Comparison of ENCODE assay signal across 1 cellular context in the genomic region with DNA sequence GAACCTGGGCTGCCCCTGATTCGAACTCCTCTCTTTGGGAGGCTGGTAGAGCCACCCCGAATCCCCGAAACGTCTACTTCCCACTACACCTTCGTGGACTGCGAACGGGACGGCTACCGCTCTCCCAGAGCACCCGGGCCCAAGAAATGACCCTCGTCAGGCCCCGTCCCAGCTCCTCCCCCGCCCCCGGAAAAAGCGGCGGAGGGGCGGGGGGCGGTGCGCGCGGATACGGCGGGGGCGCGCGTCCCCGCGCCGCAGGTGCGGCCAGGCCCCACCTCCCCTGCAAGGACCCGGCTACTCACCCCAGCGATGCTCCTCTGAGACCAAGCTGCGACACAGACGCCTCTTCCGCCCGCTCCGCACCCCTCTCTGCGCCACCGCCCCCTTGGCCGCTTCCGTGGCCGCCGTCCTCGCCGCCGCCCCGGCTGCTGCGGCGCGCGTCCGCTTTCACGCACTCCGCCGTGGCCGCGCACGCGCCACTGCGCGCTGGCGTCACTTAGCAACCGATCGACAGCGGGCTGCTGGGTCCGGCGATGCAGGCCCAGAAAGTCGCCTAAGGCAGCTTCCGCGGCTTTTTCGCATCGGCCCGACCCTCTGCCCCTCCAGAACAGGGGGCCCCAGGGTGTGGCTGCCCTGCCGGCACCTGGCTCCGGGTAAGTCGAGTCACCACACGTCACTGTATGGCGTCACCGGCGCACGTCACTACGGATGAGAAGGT.
TF ChIP-seq lines count a peak whose summit lies in the region.

A gene (minus strand): TSS at position 432 of the 718 bp plus-strand sequence.

TF ChIP-seq in HepG2, 621 proteins besides CTCF, POLR2A, EP300 and RAD21 (continued from another document and continues in another):
- TF ChIP-seq, protein P1, sequence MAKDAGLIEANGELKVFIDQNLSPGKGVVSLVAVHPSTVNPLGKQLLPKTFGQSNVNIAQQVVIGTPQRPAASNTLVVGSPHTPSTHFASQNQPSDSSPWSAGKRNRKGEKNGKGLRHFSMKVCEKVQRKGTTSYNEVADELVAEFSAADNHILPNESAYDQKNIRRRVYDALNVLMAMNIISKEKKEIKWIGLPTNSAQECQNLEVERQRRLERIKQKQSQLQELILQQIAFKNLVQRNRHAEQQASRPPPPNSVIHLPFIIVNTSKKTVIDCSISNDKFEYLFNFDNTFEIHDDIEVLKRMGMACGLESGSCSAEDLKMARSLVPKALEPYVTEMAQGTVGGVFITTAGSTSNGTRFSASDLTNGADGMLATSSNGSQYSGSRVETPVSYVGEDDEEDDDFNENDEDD (CRISPR knock-in tag; IDR thresholded peaks at IDR 0.05; ENCODE audit: borderline replicate concordance), result peak; percentile 35; the same call in 1 of the 2 replicates
- TF ChIP-seq NR1H2 (CRISPR knock-in tag; IDR thresholded peaks at IDR 0.05; ENCODE audit: borderline replicate concordance, low read depth) (no peak), GTF3A (CRISPR knock-in tag; conservative IDR thresholded peaks at IDR 0.05) (peak; percentile 80; the same call in 1 of the 2 replicates), KDM2A (CRISPR knock-in tag; IDR thresholded peaks at IDR 0.05; ENCODE audit: borderline replicate concordance, low read depth) (peak; percentile 45; the same call in 1 of the 2 replicates), ELF4 (CRISPR knock-in tag; IDR thresholded peaks at IDR 0.05; ENCODE audit: borderline replicate concordance) (no peak), ZSCAN30 (CRISPR knock-in tag; IDR thresholded peaks at IDR 0.05) (no peak), GLI4 (CRISPR knock-in tag; IDR thresholded peaks at IDR 0.05; ENCODE audit: borderline replicate concordance) (0 out of 2 replicates have a peak, but pooled peaks have one; percentile 37), AKAP8 (CRISPR knock-in tag; IDR thresholded peaks at IDR 0.05) (no peak; the same call in 1 of the 2 replicates), FIP1L1 (IDR thresholded peaks at IDR 0.05; ENCODE audit: borderline replicate concordance, insufficient read depth, low read depth, low read length) (no peak), DNMT3B (CRISPR knock-in tag; conservative IDR thresholded peaks at IDR 0.05) (no peak), ZNF816 (CRISPR knock-in tag; IDR thresholded peaks at IDR 0.05; ENCODE audit: borderline replicate concordance) (no peak), MYC (CRISPR knock-in tag; IDR thresholded peaks at IDR 0.05; ENCODE audit: borderline replicate concordance) (peak; percentile 50), ZNF629 (CRISPR knock-in tag; conservative IDR thresholded peaks at IDR 0.05) (no peak), KMT2B (CRISPR knock-in tag; IDR thresholded peaks at IDR 0.05) (peak; percentile 74; the same call in 1 of the 2 replicates), IKZF1 (IDR thresholded peaks at IDR 0.05) (no peak), ATAD3A (CRISPR knock-in tag; IDR thresholded peaks at IDR 0.05) (no peak), ZNF282 (IDR thresholded peaks at IDR 0.05; ENCODE audit: partially characterized antibody) (no peak), ZNF256 (CRISPR knock-in tag; conservative IDR thresholded peaks at IDR 0.05) (no peak), ZBTB3 (CRISPR knock-in tag; IDR thresholded peaks at IDR 0.05; ENCODE audit: borderline replicate concordance, low read depth) (0 out of 2 replicates have a peak, but pooled peaks have one; percentile 61), SNAPC2 (CRISPR knock-in tag; IDR thresholded peaks at IDR 0.05) (no peak), MXI1 (IDR thresholded peaks at IDR 0.05; ENCODE audit: borderline replicate concordance, low read depth, low read length) (peak; percentile 74; the same call in 2 of the 3 replicates), NCOA1 (CRISPR knock-in tag; IDR thresholded peaks at IDR 0.05) (no peak), U2AF2 (IDR thresholded peaks at IDR 0.05; ENCODE audit: low read depth, low read length) (no peak), ZNF496 (CRISPR knock-in tag; IDR thresholded peaks at IDR 0.05; ENCODE audit: insufficient replicate concordance) (no peak), GZF1 (CRISPR knock-in tag; IDR thresholded peaks at IDR 0.05) (no peak; the same call in 1 of the 2 replicates), ZSCAN12 (CRISPR knock-in tag; IDR thresholded peaks at IDR 0.05) (0 out of 2 replicates have a peak, but pooled peaks have one; percentile 4), ZNF383 (CRISPR knock-in tag; IDR thresholded peaks at IDR 0.05; ENCODE audit: borderline replicate concordance) (peak; percentile 10; the same call in 1 of the 2 replicates), ZNF839 (CRISPR knock-in tag; IDR thresholded peaks at IDR 0.05; ENCODE audit: borderline replicate concordance) (no peak; the same call in 1 of the 2 replicates), ZNF775 (CRISPR knock-in tag; IDR thresholded peaks at IDR 0.05; ENCODE audit: borderline replicate concordance) (no peak), ZNF75D (CRISPR knock-in tag; IDR thresholded peaks at IDR 0.05; ENCODE audit: borderline replicate concordance) (no peak), EZH2 (conservative IDR thresholded peaks at IDR 0.05; ENCODE audit: low read depth, low read length) (no peak), ZNF7 (CRISPR knock-in tag; IDR thresholded peaks at IDR 0.05) (no peak), RELA (CRISPR knock-in tag; IDR thresholded peaks at IDR 0.05) (no peak), NFIB (CRISPR knock-in tag; IDR thresholded peaks at IDR 0.05; ENCODE audit: borderline replicate concordance) (no peak), ZSCAN20 (CRISPR knock-in tag; IDR thresholded peaks at IDR 0.05; ENCODE audit: borderline replicate concordance) (0 out of 2 replicates have a peak, but pooled peaks have one; percentile 48), SATB2 (CRISPR knock-in tag; IDR thresholded peaks at IDR 0.05) (peak; percentile 22; the same call in 1 of the 2 replicates), ERF (CRISPR knock-in tag; IDR thresholded peaks at IDR 0.05) (no peak; the same call in 1 of the 2 replicates)
- TF ChIP-seq, protein P2, sequence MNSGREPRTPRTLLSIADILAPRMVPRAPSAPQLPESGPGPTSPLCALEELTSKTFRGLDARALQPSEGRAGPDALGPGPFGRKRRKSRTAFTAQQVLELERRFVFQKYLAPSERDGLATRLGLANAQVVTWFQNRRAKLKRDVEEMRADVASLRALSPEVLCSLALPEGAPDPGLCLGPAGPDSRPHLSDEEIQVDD (CRISPR knock-in tag; IDR thresholded peaks at IDR 0.05; ENCODE audit: borderline replicate concordance), result no peak; the same call in 1 of the 2 replicates
- TF ChIP-seq, protein P3, sequence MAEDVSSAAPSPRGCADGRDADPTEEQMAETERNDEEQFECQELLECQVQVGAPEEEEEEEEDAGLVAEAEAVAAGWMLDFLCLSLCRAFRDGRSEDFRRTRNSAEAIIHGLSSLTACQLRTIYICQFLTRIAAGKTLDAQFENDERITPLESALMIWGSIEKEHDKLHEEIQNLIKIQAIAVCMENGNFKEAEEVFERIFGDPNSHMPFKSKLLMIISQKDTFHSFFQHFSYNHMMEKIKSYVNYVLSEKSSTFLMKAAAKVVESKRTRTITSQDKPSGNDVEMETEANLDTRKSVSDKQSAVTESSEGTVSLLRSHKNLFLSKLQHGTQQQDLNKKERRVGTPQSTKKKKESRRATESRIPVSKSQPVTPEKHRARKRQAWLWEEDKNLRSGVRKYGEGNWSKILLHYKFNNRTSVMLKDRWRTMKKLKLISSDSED (CRISPR knock-in tag; IDR thresholded peaks at IDR 0.05), result peak; percentile 52; the same call in 1 of the 2 replicates
- TF ChIP-seq, protein P4, sequence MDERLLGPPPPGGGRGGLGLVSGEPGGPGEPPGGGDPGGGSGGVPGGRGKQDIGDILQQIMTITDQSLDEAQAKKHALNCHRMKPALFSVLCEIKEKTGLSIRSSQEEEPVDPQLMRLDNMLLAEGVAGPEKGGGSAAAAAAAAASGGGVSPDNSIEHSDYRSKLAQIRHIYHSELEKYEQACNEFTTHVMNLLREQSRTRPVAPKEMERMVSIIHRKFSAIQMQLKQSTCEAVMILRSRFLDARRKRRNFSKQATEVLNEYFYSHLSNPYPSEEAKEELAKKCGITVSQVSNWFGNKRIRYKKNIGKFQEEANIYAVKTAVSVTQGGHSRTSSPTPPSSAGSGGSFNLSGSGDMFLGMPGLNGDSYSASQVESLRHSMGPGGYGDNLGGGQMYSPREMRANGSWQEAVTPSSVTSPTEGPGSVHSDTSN (CRISPR knock-in tag; IDR thresholded peaks at IDR 0.05), result no peak
- TF ChIP-seq, protein P5, sequence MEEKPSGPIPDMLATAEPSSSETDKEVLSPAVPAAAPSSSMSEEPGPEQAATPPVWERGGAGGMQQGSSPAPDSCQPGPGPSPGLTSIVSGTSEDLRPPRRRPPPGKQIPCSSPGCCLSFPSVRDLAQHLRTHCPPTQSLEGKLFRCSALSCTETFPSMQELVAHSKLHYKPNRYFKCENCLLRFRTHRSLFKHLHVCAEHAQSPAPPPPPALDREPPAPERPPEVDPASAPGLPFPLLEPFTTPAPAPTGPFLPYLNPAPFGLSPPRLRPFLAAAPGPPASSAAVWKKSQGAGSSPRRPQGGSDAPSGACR (CRISPR knock-in tag; IDR thresholded peaks at IDR 0.05), result no peak; the same call in 1 of the 2 replicates
- TF ChIP-seq, protein P6, sequence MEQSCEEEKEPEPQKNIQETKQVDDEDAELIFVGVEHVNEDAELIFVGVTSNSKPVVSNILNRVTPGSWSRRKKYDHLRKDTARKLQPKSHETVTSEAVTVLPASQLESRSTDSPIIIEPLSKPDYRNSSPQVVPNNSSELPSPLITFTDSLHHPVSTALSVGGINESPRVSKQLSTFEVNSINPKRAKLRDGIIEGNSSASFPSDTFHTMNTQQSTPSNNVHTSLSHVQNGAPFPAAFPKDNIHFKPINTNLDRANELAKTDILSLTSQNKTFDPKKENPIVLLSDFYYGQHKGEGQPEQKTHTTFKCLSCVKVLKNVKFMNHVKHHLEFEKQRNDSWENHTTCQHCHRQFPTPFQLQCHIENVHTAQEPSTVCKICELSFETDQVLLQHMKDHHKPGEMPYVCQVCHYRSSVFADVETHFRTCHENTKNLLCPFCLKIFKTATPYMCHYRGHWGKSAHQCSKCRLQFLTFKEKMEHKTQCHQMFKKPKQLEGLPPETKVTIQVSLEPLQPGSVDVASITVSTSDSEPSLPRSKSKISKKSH (CRISPR knock-in tag; IDR thresholded peaks at IDR 0.05; ENCODE audit: borderline replicate concordance), result peak; percentile 67; the same call in 1 of the 2 replicates
- TF ChIP-seq, protein P7, sequence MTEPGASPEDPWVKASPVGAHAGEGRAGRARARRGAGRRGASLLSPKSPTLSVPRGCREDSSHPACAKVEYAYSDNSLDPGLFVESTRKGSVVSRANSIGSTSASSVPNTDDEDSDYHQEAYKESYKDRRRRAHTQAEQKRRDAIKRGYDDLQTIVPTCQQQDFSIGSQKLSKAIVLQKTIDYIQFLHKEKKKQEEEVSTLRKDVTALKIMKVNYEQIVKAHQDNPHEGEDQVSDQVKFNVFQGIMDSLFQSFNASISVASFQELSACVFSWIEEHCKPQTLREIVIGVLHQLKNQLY (CRISPR knock-in tag; IDR thresholded peaks at IDR 0.05), result no peak
- TF ChIP-seq, protein P8, sequence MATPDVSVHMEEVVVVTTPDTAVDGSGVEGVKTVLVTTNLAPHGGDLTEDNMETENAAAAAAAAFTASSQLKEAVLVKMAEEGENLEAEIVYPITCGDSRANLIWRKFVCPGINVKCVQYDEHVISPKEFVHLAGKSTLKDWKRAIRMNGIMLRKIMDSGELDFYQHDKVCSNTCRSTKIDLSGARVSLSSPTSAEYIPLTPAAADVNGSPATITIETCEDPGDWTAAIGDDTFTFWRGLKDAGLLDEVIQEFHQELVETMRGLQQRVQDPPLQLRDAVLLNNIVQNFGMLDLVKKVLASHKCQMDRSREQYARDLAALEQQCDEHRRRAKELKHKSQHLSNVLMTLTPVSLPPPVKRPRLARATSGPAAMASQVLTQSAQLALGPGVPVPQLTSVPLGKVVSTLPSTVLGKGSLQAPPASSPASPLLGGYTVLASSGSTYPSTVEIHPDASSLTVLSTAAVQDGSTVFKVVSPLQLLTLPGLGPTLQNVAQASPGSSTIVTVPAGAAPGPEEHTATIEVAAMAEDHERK (CRISPR knock-in tag; IDR thresholded peaks at IDR 0.05; ENCODE audit: low read depth), result peak; percentile 80
- TF ChIP-seq, protein P9, sequence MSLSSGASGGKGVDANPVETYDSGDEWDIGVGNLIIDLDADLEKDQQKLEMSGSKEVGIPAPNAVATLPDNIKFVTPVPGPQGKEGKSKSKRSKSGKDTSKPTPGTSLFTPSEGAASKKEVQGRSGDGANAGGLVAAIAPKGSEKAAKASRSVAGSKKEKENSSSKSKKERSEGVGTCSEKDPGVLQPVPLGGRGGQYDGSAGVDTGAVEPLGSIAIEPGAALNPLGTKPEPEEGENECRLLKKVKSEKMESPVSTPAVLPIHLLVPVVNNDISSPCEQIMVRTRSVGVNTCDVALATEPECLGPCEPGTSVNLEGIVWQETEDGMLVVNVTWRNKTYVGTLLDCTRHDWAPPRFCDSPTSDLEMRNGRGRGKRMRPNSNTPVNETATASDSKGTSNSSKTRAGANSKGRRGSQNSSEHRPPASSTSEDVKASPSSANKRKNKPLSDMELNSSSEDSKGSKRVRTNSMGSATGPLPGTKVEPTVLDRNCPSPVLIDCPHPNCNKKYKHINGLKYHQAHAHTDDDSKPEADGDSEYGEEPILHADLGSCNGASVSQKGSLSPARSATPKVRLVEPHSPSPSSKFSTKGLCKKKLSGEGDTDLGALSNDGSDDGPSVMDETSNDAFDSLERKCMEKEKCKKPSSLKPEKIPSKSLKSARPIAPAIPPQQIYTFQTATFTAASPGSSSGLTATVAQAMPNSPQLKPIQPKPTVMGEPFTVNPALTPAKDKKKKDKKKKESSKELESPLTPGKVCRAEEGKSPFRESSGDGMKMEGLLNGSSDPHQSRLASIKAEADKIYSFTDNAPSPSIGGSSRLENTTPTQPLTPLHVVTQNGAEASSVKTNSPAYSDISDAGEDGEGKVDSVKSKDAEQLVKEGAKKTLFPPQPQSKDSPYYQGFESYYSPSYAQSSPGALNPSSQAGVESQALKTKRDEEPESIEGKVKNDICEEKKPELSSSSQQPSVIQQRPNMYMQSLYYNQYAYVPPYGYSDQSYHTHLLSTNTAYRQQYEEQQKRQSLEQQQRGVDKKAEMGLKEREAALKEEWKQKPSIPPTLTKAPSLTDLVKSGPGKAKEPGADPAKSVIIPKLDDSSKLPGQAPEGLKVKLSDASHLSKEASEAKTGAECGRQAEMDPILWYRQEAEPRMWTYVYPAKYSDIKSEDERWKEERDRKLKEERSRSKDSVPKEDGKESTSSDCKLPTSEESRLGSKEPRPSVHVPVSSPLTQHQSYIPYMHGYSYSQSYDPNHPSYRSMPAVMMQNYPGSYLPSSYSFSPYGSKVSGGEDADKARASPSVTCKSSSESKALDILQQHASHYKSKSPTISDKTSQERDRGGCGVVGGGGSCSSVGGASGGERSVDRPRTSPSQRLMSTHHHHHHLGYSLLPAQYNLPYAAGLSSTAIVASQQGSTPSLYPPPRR (CRISPR knock-in tag; IDR thresholded peaks at IDR 0.05; ENCODE audit: borderline replicate concordance), result no peak
- TF ChIP-seq, protein P10, sequence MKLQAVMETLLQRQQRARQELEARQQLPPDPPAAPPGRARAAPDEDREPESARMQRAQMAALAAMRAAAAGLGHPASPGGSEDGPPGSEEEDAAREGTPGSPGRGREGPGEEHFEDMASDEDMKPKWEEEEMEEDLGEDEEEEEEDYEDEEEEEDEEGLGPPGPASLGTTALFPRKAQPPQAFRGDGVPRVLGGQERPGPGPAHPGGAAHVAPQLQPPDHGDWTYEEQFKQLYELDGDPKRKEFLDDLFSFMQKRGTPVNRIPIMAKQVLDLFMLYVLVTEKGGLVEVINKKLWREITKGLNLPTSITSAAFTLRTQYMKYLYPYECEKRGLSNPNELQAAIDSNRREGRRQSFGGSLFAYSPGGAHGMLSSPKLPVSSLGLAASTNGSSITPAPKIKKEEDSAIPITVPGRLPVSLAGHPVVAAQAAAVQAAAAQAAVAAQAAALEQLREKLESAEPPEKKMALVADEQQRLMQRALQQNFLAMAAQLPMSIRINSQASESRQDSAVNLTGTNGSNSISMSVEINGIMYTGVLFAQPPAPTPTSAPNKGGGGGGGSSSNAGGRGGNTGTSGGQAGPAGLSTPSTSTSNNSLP (IDR thresholded peaks at IDR 0.05; ENCODE audit: low read depth, low read length), result no peak
